ENCODE assay signal across 11 cellular contexts in genomic region chr6:168369776-168370175, GRCh38. TPM values are rescaled to one million over a fixed set of nuclear protein-coding genes. Genes with fewer than 3 reads are reported as not detected.
A peak's percentile ranks its signal among the peaks of the same experiment; 100 is the strongest.
DNase-seq lines count a peak whose midpoint lies in the region; ATAC-seq and TF ChIP-seq lines count a peak whose summit lies in the region.
"Had no signal": no experiment of that assay in that cellular context is flagged by ENCODE, and none has a peak within 500 bp of the region (broad histone marks: within the 10 kb centered on the region; RNA-seq: fewer than 3 reads in every experiment).

No MANE protein-coding gene starts in this region.

- H3K4me1 ChIP-seq in adipocyte (ENCODE audit: control insufficient read depth, insufficient read depth, low read length) (peaks cover 14% of the 10 kb centered on the region), upper lobe of right lung (peaks cover 3% of the 10 kb centered on the region)

- no peaks in the 10 kb centered on the region for H3K36me3 Mint-ChIP-seq in nephron (ENCODE audit: low read depth)
- no peaks in the 10 kb centered on the region for H3K36me3 Mint-ChIP-seq in effector memory CD8-positive, alpha-beta T cell (ENCODE audit: insufficient read depth)
- H3K36me3 Mint-ChIP-seq: CD4-positive, alpha-beta memory T cell had no signal

- peaks cover 31% of the 10 kb centered on the region for H3K27me3 Mint-ChIP-seq in nephron (ENCODE audit: low read depth)
- peaks cover 0 to 8% of the 10 kb centered on the region in 2 donors for H3K27me3 Mint-ChIP-seq in effector memory CD8-positive, alpha-beta T cell

- H3K27ac Mint-ChIP-seq in nephron = peak overlapping the region in 2 of 3 experiments; percentile 27 to 59
- H3K27ac Mint-ChIP-seq in effector memory CD8-positive, alpha-beta T cell = no peak overlapping the region
- H3K27ac Mint-ChIP-seq: CD4-positive, alpha-beta memory T cell had no signal

- ATAC-seq in left cardiac atrium (no peak), Right ventricle myocardium inferior (no peak), upper lobe of right lung (no peak), HG03342 (IDR thresholded peaks at IDR 0.05; ENCODE audit: unreplicated experiment) (no peak), GM21576 (IDR thresholded peaks at IDR 0.05; ENCODE audit: unreplicated experiment) (no peak)
- no peak for ATAC-seq in effector memory CD8-positive, alpha-beta T cell (replicated peaks)

- H3K4me1 Mint-ChIP-seq in nephron = peaks cover 22% of the 10 kb centered on the region
- H3K4me1 Mint-ChIP-seq in effector memory CD8-positive, alpha-beta T cell (ENCODE audit: low read depth in 2 of 2) = peaks cover 0 to 6% of the 10 kb centered on the region in 2 donors

- peak; percentile 4 for DNase-seq in left cardiac atrium
- DNase-seq in Right ventricle myocardium inferior (ENCODE audit: missing footprints) = no peak
- no peak for DNase-seq in adipocyte (ENCODE audit: low read depth)
- DNase-seq in upper lobe of right lung = peak; percentile 28
- no peak for DNase-seq in effector memory CD8-positive, alpha-beta T cell
- DNase-seq: NCI-H2081 treated with DMSO at 0.1 percent for 48 hours had no signal

- H3K9ac ChIP-seq in adipocyte (ENCODE audit: low read length) = peak overlapping the region; percentile 59
- H3K9ac ChIP-seq: GM23248 had no signal

- H3K4me3 ChIP-seq in adipocyte (ENCODE audit: low read length) (no peak overlapping the region), upper lobe of right lung (no peak overlapping the region)
- H3K4me3 ChIP-seq: GM23248 had no signal

- H3K9me3 Mint-ChIP-seq in nephron = no peaks in the 10 kb centered on the region
- H3K9me3 Mint-ChIP-seq in effector memory CD8-positive, alpha-beta T cell = no peaks in the 10 kb centered on the region

- H3K27me3 ChIP-seq in adipocyte (replicated peaks; ENCODE audit: control insufficient read depth, insufficient read depth, low read length) (peaks cover 5% of the 10 kb centered on the region), upper lobe of right lung (no peaks in the 10 kb centered on the region)

- intact Hi-C loops in left cardiac atrium (cut with DNase I) (loop anchor here (1.0 to 5.0 kb wide), 2 partner anchors 513 to 515 kb away; no protein-coding TSS in a partner anchor), Right ventricle myocardium inferior (cut with DNase I) (loop anchor here (1.0 to 5.0 kb wide), 2 partner anchors 248 to 515 kb away; no protein-coding TSS in a partner anchor), upper lobe of right lung (cut with DNase I) (loop anchor here (5.0 kb wide), 1 partner anchor 518 kb away; no protein-coding TSS in a partner anchor)

- no peak overlapping the region for H3K4me3 Mint-ChIP-seq in nephron
- no peak overlapping the region for H3K4me3 Mint-ChIP-seq in effector memory CD8-positive, alpha-beta T cell
- H3K4me3 Mint-ChIP-seq: CD4-positive, alpha-beta memory T cell had no signal

- no peaks in the 10 kb centered on the region for H3K9me3 ChIP-seq in adipocyte (ENCODE audit: control insufficient read depth, low read length)
- H3K9me3 ChIP-seq in upper lobe of right lung = no peaks in the 10 kb centered on the region

- H3K36me3 ChIP-seq in adipocyte (ENCODE audit: control insufficient read depth, insufficient read depth, low read length, severe bottlenecking) (no peaks in the 10 kb centered on the region), upper lobe of right lung (no peaks in the 10 kb centered on the region)

- H3K27ac ChIP-seq in upper lobe of right lung = no peak overlapping the region
- H3K27ac ChIP-seq: GM23248 had no signal

- TF ChIP-seq CTCF in nephron (IDR thresholded peaks at IDR 0.05; ENCODE audit: unreplicated experiment in 3 of 3) = no peak
- no peak for TF ChIP-seq CTCF in upper lobe of right lung (IDR thresholded peaks at IDR 0.05)

RNA-seq across cellular contexts. Expression of gene DACT2, which starts 50.2 kb away (rescaled TPM):
- 1 to 10 TPM; 1.7 to 2.4 TPM for total RNA-seq in left cardiac atrium
- total RNA-seq in Right ventricle myocardium inferior = 1.0 TPM
- total RNA-seq in upper lobe of right lung = 2.5 TPM
- total RNA-seq: CD4-positive, alpha-beta memory T cell; GM23248 had no signal

Comparison
In these comparisons a context has a peak if more than half of its experiments do, and no peak if none do; other contexts are left out.
1. DNase-seq: peak in left cardiac atrium (single experiment) and upper lobe of right lung (single experiment); none in Right ventricle myocardium inferior (single experiment), adipocyte (single experiment) and effector memory CD8-positive, alpha-beta T cell (0 of 3).
2. H3K27ac Mint-ChIP-seq: peak in nephron (2 of 3); none in effector memory CD8-positive, alpha-beta T cell (0 of 2).